ENCODE assay signal across 22 cellular contexts in genomic region chr10:49133706-49134248, GRCh38. TPM values are rescaled to one million over a fixed set of nuclear protein-coding genes. Genes with fewer than 3 reads are reported as not detected.
DNase-seq lines count a peak whose midpoint lies in the region; ATAC-seq and TF ChIP-seq lines count a peak whose summit lies in the region.
"Had no signal": no experiment of that assay in that cellular context is flagged by ENCODE, and none has a peak within 500 bp of the region (broad histone marks: within the 10 kb centered on the region; RNA-seq: fewer than 3 reads in every experiment).

Gene FAM170B, minus strand, starts transcription at chr10:49134021. Its CDS starts 103 bp downstream, at chr10:49133918.

- no peaks in the 10 kb centered on the region for H4K20me1 ChIP-seq in BLaER1
- no peaks in the 10 kb centered on the region for H4K20me1 ChIP-seq in DOHH2 (ENCODE audit: control insufficient read depth, insufficient read depth, low read depth, low read length)

- peaks cover 7% of the 10 kb centered on the region for H3K9me3 Mint-ChIP-seq in neural crest cell

- DNase-seq in right cardiac atrium (peak in 1 of 3 donors; percentile 63), neural crest cell (ENCODE audit: low read depth, low spot score) (no peak), islet precursor cell (no peak), DMS 273 (lab: John Stamatoyannopoulos, UW; ENCODE audit: unreplicated experiment) (no peak)
- no peak for DNase-seq in stimulated activated CD4-positive, alpha-beta T cell treated with anti-CD3 and anti-CD28 coated beads, Interleukin-1b, Interleukin-23, amount 100 ng/mL, for 48 hours
- DNase-seq: Calu3, DMS153, GM23248, H7, IMR-90, MM.1S, NCI-H2029, NCI-H446, NCI-H524 treated with DMSO at 0.1 percent for 48 hours, NCI-H774, PC-3 had no signal

- peak within 1 kb of the TSS; percentile 44 for H3K4me2 ChIP-seq in BLaER1
- H3K4me2 ChIP-seq in DOHH2 (ENCODE audit: low read length) = peak within 1 kb of the TSS; percentile 31; the same call in 1 of the 2 replicates
- H3K4me2 ChIP-seq: KMS-11 had no signal

- no peaks in the 10 kb centered on the region for H3K79me2 ChIP-seq in DOHH2 (ENCODE audit: control insufficient read depth, low read length)

- no peak within 1 kb of the TSS for H3K4me3 Mint-ChIP-seq in neural crest cell

- H3K4me3 ChIP-seq in BLaER1 = no peak within 1 kb of the TSS
- no peak within 1 kb of the TSS for H3K4me3 ChIP-seq in DOHH2 (ENCODE audit: low read length)
- H3K4me3 ChIP-seq in right cardiac atrium (ENCODE audit: low read length) = no peak within 1 kb of the TSS
- H3K4me3 ChIP-seq: GM23248, SJSA1 had no signal

- no peaks in the 10 kb centered on the region for H3F3A ChIP-seq in DOHH2 (ENCODE audit: control insufficient read depth, insufficient read depth)

- peaks cover 3% of the 10 kb centered on the region for H3K4me1 Mint-ChIP-seq in neural crest cell

- H3K27ac Mint-ChIP-seq in neural crest cell (ENCODE audit: unreplicated experiment) = peak within 1 kb of the TSS; percentile 48

- ATAC-seq in right cardiac atrium (peak; percentile 53 to 63), HG02885 (IDR thresholded peaks at IDR 0.05; ENCODE audit: poor library complexity, unreplicated experiment) (no peak)
- ATAC-seq: PC-3 had no signal

- no peaks in the 10 kb centered on the region for H3K9me2 ChIP-seq in DOHH2 (replicated peaks; ENCODE audit: control insufficient read depth, low read length)

- no peaks in the 10 kb centered on the region for H3K36me3 Mint-ChIP-seq in neural crest cell (ENCODE audit: low read depth)

- H3K36me3 ChIP-seq in BLaER1 (no peaks in the 10 kb centered on the region), DOHH2 (ENCODE audit: control insufficient read depth, low read length) (no peaks in the 10 kb centered on the region)
- H3K36me3 ChIP-seq: SJSA1 had no signal

- H3K27me3 ChIP-seq in BLaER1 (no peaks in the 10 kb centered on the region), DOHH2 (ENCODE audit: control insufficient read depth, low read length) (no peaks in the 10 kb centered on the region), right cardiac atrium (ENCODE audit: control insufficient read depth, insufficient read depth) (no peaks in the 10 kb centered on the region)
- H3K27me3 ChIP-seq: SJSA1 had no signal

- H3K9me3 ChIP-seq in BLaER1 = peaks cover 15% of the 10 kb centered on the region
- H3K9me3 ChIP-seq in DOHH2 (ENCODE audit: control insufficient read depth, insufficient read depth, low read length) = peaks cover 12% of the 10 kb centered on the region; the same call in 1 of the 2 replicates
- no peaks in the 10 kb centered on the region for H3K9me3 ChIP-seq in right cardiac atrium (ENCODE audit: control insufficient read depth, low read length)
- H3K9me3 ChIP-seq: SJSA1 had no signal

- 62% methylated on average over 5 of the region's 5 CpGs for WGBS in right cardiac atrium

- TF ChIP-seq CTCF in DOHH2 (IDR thresholded peaks at IDR 0.05; ENCODE audit: low read depth, low read length, poor library complexity, severe bottlenecking) (no peak), neural crest cell (conservative IDR thresholded peaks at IDR 0.05) (no peak)

- H3K27ac ChIP-seq in BLaER1 (0 out of 2 replicates have a peak within 1 kb of the TSS, but pooled peaks have one; percentile 1), DOHH2 (ENCODE audit: low read depth, low read length) (no peak within 1 kb of the TSS), right cardiac atrium (ENCODE audit: low read length) (no peak within 1 kb of the TSS)
- H3K27ac ChIP-seq: GM23248, KMS-11, SJSA1 had no signal

- H3K9ac ChIP-seq in BLaER1 = no peak within 1 kb of the TSS
- H3K9ac ChIP-seq: GM23248, KMS-11 had no signal

- H3K4me1 ChIP-seq in BLaER1 = peaks cover 31% of the 10 kb centered on the region
- peaks cover 28% of the 10 kb centered on the region for H3K4me1 ChIP-seq in DOHH2 (ENCODE audit: control insufficient read depth, low read length)
- peaks cover under 1% of the 10 kb centered on the region for H3K4me1 ChIP-seq in right cardiac atrium (ENCODE audit: control insufficient read depth, insufficient read depth, low read length)

- intact Hi-C loops in right cardiac atrium (cut with DNase I) = no loop called here

- no peaks in the 10 kb centered on the region for H3K27me3 Mint-ChIP-seq in neural crest cell (ENCODE audit: low read depth)

RNA-seq across cellular contexts. Expression of gene FAM170B, which starts in this region (rescaled TPM):
- total RNA-seq in right cardiac atrium (not detected), neural crest cell (not detected in 2 replicates)
- polyA plus RNA-seq in right cardiac atrium = not detected
- total RNA-seq: A673, Calu3, GM23248, H7, IMR-90, PC-3, SJSA1 had no signal
- polyA plus RNA-seq: GM23248, IMR-90 had no signal

Comparison
In these comparisons a context has a peak if more than half of its experiments do, and no peak if none do; other contexts are left out.
1. Peak in ATAC-seq in right cardiac atrium; RNA of the gene not detected or under 1 TPM.